10 cellular contexts compared by ENCODE assay signal in the genomic region with DNA sequence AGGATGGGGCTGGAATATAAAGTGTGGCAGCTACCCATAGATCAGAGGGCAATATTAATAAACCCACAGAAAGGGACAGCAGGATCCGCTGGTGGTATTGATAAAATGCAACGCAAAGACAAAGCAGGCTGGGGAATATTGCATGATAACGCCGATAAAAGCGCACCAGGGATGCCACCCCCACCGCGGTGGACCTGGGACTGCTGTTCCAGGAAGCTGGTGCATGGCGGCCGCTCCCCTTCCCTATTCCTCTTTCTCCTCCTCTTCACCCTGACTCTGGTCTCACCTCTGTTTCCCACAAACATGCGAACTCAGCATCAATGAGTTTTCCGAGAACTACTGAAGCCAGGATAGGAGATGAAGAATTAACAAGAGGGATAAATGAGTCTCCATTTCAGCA. TPM values are rescaled to one million over a fixed set of nuclear protein-coding genes. Genes with fewer than 3 reads are reported as not detected.
"Had no signal": no experiment of that assay in that cellular context is flagged by ENCODE, and none has a peak within 500 bp of the region (broad histone marks: within the 10 kb centered on the region; RNA-seq: fewer than 3 reads in every experiment).

No MANE protein-coding gene starts in this region.

- H3K27ac ChIP-seq: GM23248, HL-60 had no signal

- DNase-seq: GM23248, GOT3, HFFc6 had no signal

- ATAC-seq: HCT116, HepG2 had no signal

- H3K4me3 ChIP-seq: GM23248, HAP-1 had no signal

RNA-seq across cellular contexts. Expression of a gene that starts 20.2 kb away (rescaled TPM):
- total RNA-seq: GM23248, H4, H7, HepG2, HFFc6, HT1080 had no signal
